ENCODE assay signal across 32 cellular contexts in genomic region chr10:52770904-52771303, GRCh38. TPM values are rescaled to one million over a fixed set of nuclear protein-coding genes. Genes with fewer than 3 reads are reported as not detected.
"Had no signal": no experiment of that assay in that cellular context is flagged by ENCODE, and none has a peak within 500 bp of the region (broad histone marks: within the 10 kb centered on the region; RNA-seq: fewer than 3 reads in every experiment).

No MANE protein-coding gene starts in this region.

- H3K27me3 Mint-ChIP-seq: activated CD4-positive, alpha-beta memory T cell treated with anti-CD3 and anti-CD28 coated beads, Interleukin-2, amount 10 ng/mL, durations not matched to agents 7 days and 5 days; activated CD4-positive, alpha-beta T cell treated with anti-CD3 and anti-CD28 coated beads, Interleukin-2, amount 10 ng/mL, durations not matched to agents 7 days and 5 days; activated naive CD4-positive, alpha-beta T cell treated with anti-CD3 and anti-CD28 coated beads, Interleukin-2, amount 10 ng/mL, durations not matched to agents 7 days and 5 days; activated naive CD8-positive, alpha-beta T cell treated with anti-CD3 and anti-CD28 coated beads, Interleukin-2, amount 10 ng/mL, durations not matched to agents 7 days and 5 days; activated T-cell treated with anti-CD3 and anti-CD28 coated beads, Interleukin-2, amount 50 U/mL, for 24 hours; effector memory CD8-positive, alpha-beta T cell had no signal

- H3K9me3 ChIP-seq: body of pancreas, esophagus squamous epithelium, gastroesophageal sphincter had no signal

- H3K27ac ChIP-seq: body of pancreas, esophagus squamous epithelium, gastroesophageal sphincter, VCaP had no signal

- H3K36me3 Mint-ChIP-seq: activated naive CD4-positive, alpha-beta T cell treated with anti-CD3 and anti-CD28 coated beads, Interleukin-2, amount 10 ng/mL, durations not matched to agents 7 days and 5 days; activated naive CD4-positive, alpha-beta T cell treated with anti-CD3 and anti-CD28 coated beads, Interleukin-2, amount 50 U/mL, for 72 hours; activated naive CD8-positive, alpha-beta T cell treated with anti-CD3 and anti-CD28 coated beads, Interleukin-2, amount 10 ng/mL, durations not matched to agents 7 days and 5 days; WTC11 had no signal

- H3K27ac Mint-ChIP-seq: activated CD4-positive, alpha-beta memory T cell treated with anti-CD3 and anti-CD28 coated beads, Interleukin-2, amount 10 ng/mL, durations not matched to agents 7 days and 5 days; activated CD4-positive, alpha-beta T cell treated with anti-CD3 and anti-CD28 coated beads, Interleukin-2, amount 10 ng/mL, durations not matched to agents 7 days and 5 days; activated naive CD4-positive, alpha-beta T cell treated with anti-CD3 and anti-CD28 coated beads, Interleukin-2, amount 10 ng/mL, durations not matched to agents 7 days and 5 days; activated naive CD4-positive, alpha-beta T cell treated with anti-CD3 and anti-CD28 coated beads, Interleukin-2, amount 50 U/mL, for 72 hours; activated naive CD8-positive, alpha-beta T cell treated with anti-CD3 and anti-CD28 coated beads, Interleukin-2, amount 10 ng/mL, durations not matched to agents 7 days and 5 days; activated T-cell treated with anti-CD3 and anti-CD28 coated beads, Interleukin-2, amount 50 U/mL, for 24 hours; activated T-cell treated with anti-CD3 and anti-CD28 coated beads, Interleukin-2, amount 50 U/mL, for 72 hours; effector memory CD8-positive, alpha-beta T cell; WTC11 had no signal

- H3K4me1 ChIP-seq: esophagus squamous epithelium, gastroesophageal sphincter had no signal

- H3K27me3 ChIP-seq: body of pancreas, esophagus squamous epithelium, gastroesophageal sphincter had no signal

- H3K36me3 ChIP-seq: esophagus squamous epithelium, gastroesophageal sphincter had no signal

- DNase-seq: activated CD4-positive, alpha-beta memory T cell treated with anti-CD3 and anti-CD28 coated beads, Interleukin-2, amount 10 ng/mL, durations not matched to agents 7 days and 5 days; activated CD4-positive, alpha-beta T cell treated with anti-CD3 and anti-CD28 coated beads for 1 hour; activated CD4-positive, alpha-beta T cell treated with anti-CD3 and anti-CD28 coated beads for 4 hours; activated CD4-positive, alpha-beta T cell treated with anti-CD3 and anti-CD28 coated beads, Interleukin-2, amount 10 ng/mL, durations not matched to agents 7 days and 5 days; activated CD4-positive, alpha-beta T cell treated with anti-CD3 and anti-CD28 coated beads, Interleukin-2, amount 50 U/mL, for 4 hours; activated CD8-positive, alpha-beta memory T cell treated with anti-CD3 and anti-CD28 coated beads, Interleukin-2, amount 50 U/mL, for 48 hours; activated gamma-delta T cell; activated naive CD4-positive, alpha-beta T cell; activated naive CD4-positive, alpha-beta T cell treated with anti-CD3 and anti-CD28 coated beads, Interleukin-2, amount 10 ng/mL, durations not matched to agents 7 days and 5 days; activated naive CD8-positive, alpha-beta T cell treated with anti-CD3 and anti-CD28 coated beads, Interleukin-2, amount 10 ng/mL, durations not matched to agents 7 days and 5 days; activated T-cell treated with anti-CD3 and anti-CD28 coated beads for 4 hours; activated T-cell treated with anti-CD3 and anti-CD28 coated beads, Interleukin-2, amount 50 U/mL, for 24 hours; activated T-cell treated with anti-CD3 and anti-CD28 coated beads, Interleukin-2, amount 50 U/mL, for 72 hours; aorta; body of pancreas; caudate nucleus; cortex of kidney; dermis blood vessel endothelial cell; effector CD4-positive, alpha-beta T cell; effector memory CD8-positive, alpha-beta T cell; erythroblast; esophagus squamous epithelium; T-helper 2 cell had no signal

- H3K9me3 Mint-ChIP-seq: activated CD4-positive, alpha-beta memory T cell treated with anti-CD3 and anti-CD28 coated beads, Interleukin-2, amount 10 ng/mL, durations not matched to agents 7 days and 5 days; activated CD4-positive, alpha-beta T cell treated with anti-CD3 and anti-CD28 coated beads, Interleukin-2, amount 10 ng/mL, durations not matched to agents 7 days and 5 days; activated naive CD4-positive, alpha-beta T cell treated with anti-CD3 and anti-CD28 coated beads, Interleukin-2, amount 10 ng/mL, durations not matched to agents 7 days and 5 days; activated naive CD8-positive, alpha-beta T cell treated with anti-CD3 and anti-CD28 coated beads, Interleukin-2, amount 10 ng/mL, durations not matched to agents 7 days and 5 days; activated T-cell treated with anti-CD3 and anti-CD28 coated beads, Interleukin-2, amount 50 U/mL, for 24 hours; WTC11 had no signal

- H3K4me3 ChIP-seq: body of pancreas, esophagus squamous epithelium, gastroesophageal sphincter had no signal

- ATAC-seq: activated naive CD4-positive, alpha-beta T cell treated with anti-CD3 and anti-CD28 coated beads, Interleukin-2, amount 50 U/mL, for 72 hours; activated T-cell treated with anti-CD3 and anti-CD28 coated beads, Interleukin-2, amount 50 U/mL, for 72 hours; body of pancreas; effector memory CD8-positive, alpha-beta T cell; gastroesophageal sphincter; WTC11 had no signal

- H3K4me1 Mint-ChIP-seq: activated CD4-positive, alpha-beta memory T cell treated with anti-CD3 and anti-CD28 coated beads, Interleukin-2, amount 10 ng/mL, durations not matched to agents 7 days and 5 days; activated CD4-positive, alpha-beta T cell treated with anti-CD3 and anti-CD28 coated beads, Interleukin-2, amount 10 ng/mL, durations not matched to agents 7 days and 5 days; activated naive CD4-positive, alpha-beta T cell treated with anti-CD3 and anti-CD28 coated beads, Interleukin-2, amount 10 ng/mL, durations not matched to agents 7 days and 5 days; activated naive CD8-positive, alpha-beta T cell treated with anti-CD3 and anti-CD28 coated beads, Interleukin-2, amount 10 ng/mL, durations not matched to agents 7 days and 5 days; WTC11 had no signal

- H3K4me3 Mint-ChIP-seq: activated CD4-positive, alpha-beta memory T cell treated with anti-CD3 and anti-CD28 coated beads, Interleukin-2, amount 10 ng/mL, durations not matched to agents 7 days and 5 days; activated CD4-positive, alpha-beta T cell treated with anti-CD3 and anti-CD28 coated beads, Interleukin-2, amount 10 ng/mL, durations not matched to agents 7 days and 5 days; activated naive CD4-positive, alpha-beta T cell treated with anti-CD3 and anti-CD28 coated beads, Interleukin-2, amount 10 ng/mL, durations not matched to agents 7 days and 5 days; activated naive CD8-positive, alpha-beta T cell treated with anti-CD3 and anti-CD28 coated beads, Interleukin-2, amount 10 ng/mL, durations not matched to agents 7 days and 5 days; activated T-cell treated with anti-CD3 and anti-CD28 coated beads, Interleukin-2, amount 50 U/mL, for 24 hours; activated T-cell treated with anti-CD3 and anti-CD28 coated beads, Interleukin-2, amount 50 U/mL, for 72 hours; effector memory CD8-positive, alpha-beta T cell; WTC11 had no signal

RNA-seq across cellular contexts. Expression of gene MBL2, which starts 1.7 kb away (rescaled TPM):
- total RNA-seq: activated CD4-positive, alpha-beta memory T cell treated with anti-CD3 and anti-CD28 coated beads, Interleukin-2, amount 10 ng/mL, durations not matched to agents 7 days and 5 days; activated CD4-positive, alpha-beta T cell treated with anti-CD3 and anti-CD28 coated beads, Interleukin-2, amount 10 ng/mL, durations not matched to agents 7 days and 5 days; activated naive CD4-positive, alpha-beta T cell treated with anti-CD3 and anti-CD28 coated beads, Interleukin-2, amount 50 U/mL, for 72 hours; activated naive CD8-positive, alpha-beta T cell treated with anti-CD3 and anti-CD28 coated beads, Interleukin-2, amount 10 ng/mL, durations not matched to agents 7 days and 5 days; activated T-cell treated with anti-CD3 and anti-CD28 coated beads, Interleukin-2, amount 50 U/mL, for 72 hours; aorta; body of pancreas; chondrocyte; dermis blood vessel endothelial cell; esophagus squamous epithelium; fibroblast of lung; fibroblast of villous mesenchyme; gastroesophageal sphincter; glomerular endothelial cell; T-helper 1 cell treated with Interleukin-12 subunit alpha and Interleukin-12 subunit beta and Interleukin-4 antibody, amounts not matched to agents 30 ng/mL and 1 ng/mL, for 36 hours; WTC11 had no signal
- polyA plus RNA-seq: aorta, fibroblast of lung had no signal
